8 cellular contexts compared by ENCODE assay signal in the genomic region with DNA sequence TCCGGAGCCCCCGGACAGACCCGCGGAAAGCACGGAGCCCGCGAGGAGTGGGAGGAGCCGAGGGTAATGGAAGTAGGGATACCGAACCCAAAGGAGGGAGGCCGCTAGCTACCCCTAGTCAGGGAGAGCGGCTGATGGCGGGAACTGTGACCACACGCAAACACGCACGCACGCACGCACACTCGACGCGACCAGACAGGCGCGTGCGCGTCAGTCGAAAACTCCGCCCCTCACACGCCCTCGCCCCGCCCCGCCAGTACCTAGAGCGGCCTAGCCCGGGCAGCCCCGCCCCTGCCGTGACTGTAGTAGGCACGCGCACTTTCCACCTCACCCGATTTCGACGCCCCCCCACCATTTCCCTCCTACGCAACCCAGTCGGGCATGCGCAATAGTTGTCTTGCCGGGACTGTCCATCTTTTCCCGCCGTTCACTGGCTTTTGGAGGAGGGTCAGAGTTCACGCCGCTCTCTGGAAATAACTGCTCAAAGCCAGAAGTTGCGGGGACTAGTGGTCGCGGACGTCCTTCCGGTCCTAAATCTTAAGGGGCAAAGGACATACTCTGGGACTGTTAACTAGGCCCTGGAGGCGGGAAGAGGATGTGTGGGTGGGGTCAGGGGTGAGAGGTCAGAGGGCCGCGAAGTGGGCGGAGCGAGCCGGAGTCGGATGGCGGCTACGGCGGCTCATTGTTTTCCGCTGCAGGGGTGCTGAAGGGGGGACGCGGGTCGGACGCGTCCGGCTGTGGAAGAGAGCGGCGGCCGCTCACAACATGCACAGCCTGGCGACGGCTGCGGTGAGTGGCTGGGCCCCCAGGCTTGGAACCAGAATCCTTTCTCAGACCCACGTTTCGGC. TPM values are rescaled to one million over a fixed set of nuclear protein-coding genes. Genes with fewer than 3 reads are reported as not detected.
A peak's percentile ranks its signal among the peaks of the same experiment; 100 is the strongest.
DNase-seq lines count a peak whose midpoint lies in the region; ATAC-seq, FAIRE-seq and TF ChIP-seq lines count a peak whose summit lies in the region.

CNOT9 (plus strand) TSS at position 650 of the 848 bp plus-strand sequence; CDS start at position 766, 116 bp downstream.
A gene with protein sequence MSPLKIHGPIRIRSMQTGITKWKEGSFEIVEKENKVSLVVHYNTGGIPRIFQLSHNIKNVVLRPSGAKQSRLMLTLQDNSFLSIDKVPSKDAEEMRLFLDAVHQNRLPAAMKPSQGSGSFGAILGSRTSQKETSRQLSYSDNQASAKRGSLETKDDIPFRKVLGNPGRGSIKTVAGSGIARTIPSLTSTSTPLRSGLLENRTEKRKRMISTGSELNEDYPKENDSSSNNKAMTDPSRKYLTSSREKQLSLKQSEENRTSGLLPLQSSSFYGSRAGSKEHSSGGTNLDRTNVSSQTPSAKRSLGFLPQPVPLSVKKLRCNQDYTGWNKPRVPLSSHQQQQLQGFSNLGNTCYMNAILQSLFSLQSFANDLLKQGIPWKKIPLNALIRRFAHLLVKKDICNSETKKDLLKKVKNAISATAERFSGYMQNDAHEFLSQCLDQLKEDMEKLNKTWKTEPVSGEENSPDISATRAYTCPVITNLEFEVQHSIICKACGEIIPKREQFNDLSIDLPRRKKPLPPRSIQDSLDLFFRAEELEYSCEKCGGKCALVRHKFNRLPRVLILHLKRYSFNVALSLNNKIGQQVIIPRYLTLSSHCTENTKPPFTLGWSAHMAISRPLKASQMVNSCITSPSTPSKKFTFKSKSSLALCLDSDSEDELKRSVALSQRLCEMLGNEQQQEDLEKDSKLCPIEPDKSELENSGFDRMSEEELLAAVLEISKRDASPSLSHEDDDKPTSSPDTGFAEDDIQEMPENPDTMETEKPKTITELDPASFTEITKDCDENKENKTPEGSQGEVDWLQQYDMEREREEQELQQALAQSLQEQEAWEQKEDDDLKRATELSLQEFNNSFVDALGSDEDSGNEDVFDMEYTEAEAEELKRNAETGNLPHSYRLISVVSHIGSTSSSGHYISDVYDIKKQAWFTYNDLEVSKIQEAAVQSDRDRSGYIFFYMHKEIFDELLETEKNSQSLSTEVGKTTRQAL (minus strand): TSS at position 162 of the 848 bp plus-strand sequence. CDS start 9,698 bp downstream, outside the sequence.

- DNase-seq in NCI-H2107 treated with DMSO at 0.1 percent for 48 hours (lab: John Stamatoyannopoulos, UW; ENCODE audit: unreplicated experiment) (peak; percentile 94), body of pancreas (peak; percentile 100), iPS DF 19.7 (ENCODE audit: low read depth, low spot score) (peak; percentile 80), sigmoid colon (peak; percentile 100)

- H3K4me1 ChIP-seq in body of pancreas (peaks cover 28% of the 10 kb centered on the region), sigmoid colon (peaks cover 0 to 40% (median 36%) of the 10 kb centered on the region in 4 donors)

- peak in 2 of 4 donors; percentile 51 to 90 for TF ChIP-seq EP300 in sigmoid colon (IDR thresholded peaks at IDR 0.05)

- peak; percentile 49 for ATAC-seq in GM18520 (IDR thresholded peaks at IDR 0.05; ENCODE audit: unreplicated experiment)
- peak; percentile 65 for ATAC-seq in HG03064 (IDR thresholded peaks at IDR 0.05; ENCODE audit: low read depth, unreplicated experiment)
- ATAC-seq in body of pancreas = peak; percentile 95

- no peaks in the 10 kb centered on the region for H3K9me3 ChIP-seq in body of pancreas
- no peaks in the 10 kb centered on the region for H3K9me3 ChIP-seq in sigmoid colon

- peaks cover 0 to 2% of the 10 kb centered on the region in 2 donors for H3K36me3 ChIP-seq in body of pancreas (replicated peaks in 1 of 2; ENCODE audit: insufficient read depth in 1 of 2, low read depth in 2 of 2)
- peaks cover 0 to 9% (median 5%) of the 10 kb centered on the region in 4 donors for H3K36me3 ChIP-seq in sigmoid colon

- 0% methylated on average over 6 to 74 of the region's 77 CpGs for whole genome bisulfite sequencing in body of pancreas, 2 donors
- whole genome bisulfite sequencing in sigmoid colon, 2 donors = 0 to 1% methylated on average over 77 of the region's 77 CpGs

- no peak for TF ChIP-seq CTCF in 22Rv1 (IDR thresholded peaks at IDR 0.05)
- peak in 4 of 7 experiments; percentile 5 to 32 (median 24) for TF ChIP-seq CTCF in body of pancreas (IDR thresholded peaks at IDR 0.05)
- no peak for TF ChIP-seq CTCF in sigmoid colon (IDR thresholded peaks at IDR 0.05)

- H3K4me3 ChIP-seq in body of pancreas (peak within 1 kb of the TSS; percentile 61 to 70), sigmoid colon (peak within 1 kb of the TSS; percentile 60 to 76 (median 70))

- TF ChIP-seq POLR2A in body of pancreas (IDR thresholded peaks at IDR 0.05) (peak; percentile 53 to 79 (median 69)), sigmoid colon (IDR thresholded peaks at IDR 0.05) (peak; percentile 65 to 67)

- intact Hi-C loops in body of pancreas (cut with DNase I) (no loop called here), sigmoid colon (cut with DNase I) (loop anchor here (2.0 to 5.0 kb wide), 4 partner anchors 49 to 276 kb away; partner anchors contain the start of gene TMBIM1)

- peak within 1 kb of the TSS; percentile 88 for H3K27ac ChIP-seq in 22Rv1
- peak within 1 kb of the TSS; percentile 82 to 96 (median 90) for H3K27ac ChIP-seq in body of pancreas
- peak within 1 kb of the TSS; percentile 91 to 96 (median 94) for H3K27ac ChIP-seq in sigmoid colon

- peak; percentile 85 for FAIRE-seq in TTC549 (lab: Jason Lieb, UNC)

- H3K27me3 ChIP-seq in body of pancreas (no peaks in the 10 kb centered on the region), sigmoid colon (no peaks in the 10 kb centered on the region)

RNA-seq across cellular contexts. Expression of gene CNOT9, which starts in this region (rescaled TPM):
- total RNA-seq in body of pancreas = 10 to 100 TPM; 12.9 to 17.6 TPM
- total RNA-seq in sigmoid colon = 10 to 100 TPM; 25.0 to 36.2 (median 28.5) TPM
- polyA plus RNA-seq in sigmoid colon = 10 to 100 TPM in 1 of 3 donors, 1 to 10 TPM in 2; 9.6 to 23.8 (median 9.7) TPM

RNA-seq across cellular contexts. Expression of the second gene that starts in this region (rescaled TPM):
- total RNA-seq in body of pancreas = 10 to 100 TPM in 1 of 2 donors, 1 to 10 TPM in 1; 6.0 to 14.5 TPM
- 10 to 100 TPM in 2 of 4 donors, 1 to 10 TPM in 2; 6.6 to 11.4 (median 10.5) TPM for total RNA-seq in sigmoid colon
- 1 to 10 TPM; 1.8 to 6.0 (median 3.6) TPM for polyA plus RNA-seq in sigmoid colon

Comparison
In these comparisons a context has a peak if more than half of its experiments do, and no peak if none do; other contexts are left out.
1. Peak in every context shown above with its lines: DNase-seq, ATAC-seq, H3K4me3 ChIP-seq and H3K27ac ChIP-seq.
2. CTCF ChIP-seq: peak in body of pancreas (4 of 7); none in 22Rv1 (single experiment) and sigmoid colon (0 of 4).